In genomic region chr15:74240897-74241614, GRCh38 we compare ENCODE assay signal across 1 cellular context.
TF ChIP-seq lines count a peak whose summit lies in the region.

No MANE protein-coding gene starts in this region.

TF ChIP-seq in H1, 55 proteins besides CTCF, POLR2A, EP300 and RAD21:
- no peak for TF ChIP-seq EGR1 (IDR thresholded peaks at IDR 0.05; ENCODE audit: borderline replicate concordance, low read depth, low read length)
- TF ChIP-seq ATF2 (IDR thresholded peaks at IDR 0.05; ENCODE audit: low read length): no peak
- no peak for TF ChIP-seq RFX5 (IDR thresholded peaks at IDR 0.05; ENCODE audit: borderline replicate concordance, low read depth, low read length)
- TF ChIP-seq ATF3 (IDR thresholded peaks at IDR 0.05; ENCODE audit: insufficient read depth, low read depth, low read length): no peak
- no peak for TF ChIP-seq BCL11A (IDR thresholded peaks at IDR 0.05; ENCODE audit: low read depth in 2 of 2, low read length in 2 of 2)
- TF ChIP-seq HDAC2 (IDR thresholded peaks at IDR 0.05; ENCODE audit: borderline replicate concordance in 1 of 2, low read depth in 2 of 2, low read length in 2 of 2): no peak
- TF ChIP-seq GABPA (IDR thresholded peaks at IDR 0.05; ENCODE audit: borderline replicate concordance, insufficient read depth, low read length): no peak
- no peak for TF ChIP-seq CREB1 (IDR thresholded peaks at IDR 0.05)
